ENCODE assay signal across 8 cellular contexts in the genomic region with DNA sequence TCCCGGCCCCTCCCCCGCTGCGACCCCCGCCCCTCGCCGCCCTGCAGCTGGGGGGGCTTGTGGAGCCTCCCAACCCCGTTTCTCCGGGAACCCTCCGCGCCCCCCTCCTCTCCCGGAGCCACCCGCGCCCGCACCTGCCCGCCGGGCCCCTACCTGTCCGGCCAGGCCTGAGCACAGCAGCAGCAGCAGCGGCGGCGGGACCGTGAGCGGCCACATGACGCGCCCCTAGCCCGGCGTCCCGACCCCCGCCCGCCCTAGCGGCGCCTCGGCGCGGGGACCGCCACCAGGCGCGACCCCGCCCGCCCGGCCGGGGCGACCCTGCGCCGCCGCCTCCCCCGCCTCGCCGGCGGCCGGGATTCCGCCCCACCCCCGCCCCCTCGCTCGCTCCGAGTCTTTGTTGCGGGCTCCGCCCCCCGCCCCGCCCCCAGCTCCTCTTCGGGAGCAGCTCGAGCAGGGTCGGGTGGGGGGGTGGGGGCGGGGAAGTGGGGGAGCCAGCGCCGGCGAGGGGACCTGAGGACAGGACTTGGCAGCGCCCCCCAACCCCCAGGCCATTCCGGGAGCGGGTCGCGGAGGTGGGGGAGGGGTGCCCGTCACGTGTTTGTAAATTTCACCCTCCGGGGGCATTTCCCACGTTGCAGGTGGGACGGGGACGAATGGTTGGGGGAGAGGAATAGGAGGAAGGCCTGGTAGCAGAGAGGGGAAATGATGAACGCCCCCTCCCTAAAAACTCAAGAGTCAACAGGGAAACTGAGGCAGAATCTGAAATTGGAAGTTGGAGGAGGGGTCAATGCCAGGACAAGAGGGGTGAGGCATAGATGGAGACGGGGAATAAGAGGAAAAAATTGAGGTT. TPM values are rescaled to one million over a fixed set of nuclear protein-coding genes. Genes with fewer than 3 reads are reported as not detected.
DNase-seq lines count a peak whose midpoint lies in the region; ATAC-seq lines count a peak whose summit lies in the region.

A gene (minus strand): TSS at position 365 of the 850 bp plus-strand sequence. CDS start 149 bp downstream, at position 216.

- H3K4me1 ChIP-seq in iPS-18a (ENCODE audit: control insufficient read depth, low read depth, low read length): peaks cover 8% of the 10 kb centered on the region

- H3K9me3 Mint-ChIP-seq in T-helper 2 cell treated with Interferon-gamma antibody and Interleukin-4, amounts not matched to agents 5 μg/mL and 100 μg/mL, for 36 hours: no peaks in the 10 kb centered on the region
- H3K9me3 Mint-ChIP-seq in activated T-cell treated with anti-CD3 and anti-CD28 coated beads, Interleukin-2, amount 50 U/mL, for 72 hours: no peaks in the 10 kb centered on the region
- H3K9me3 Mint-ChIP-seq in stimulated activated naive B cell treated with anti-CD40 and anti-IgM and Interleukin-4, amounts not matched to agents 10 μg/mL and 1 μg/mL and 100 μg/mL, for 72 hours: peaks cover 5 to 7% of the 10 kb centered on the region in 2 donors

- peak within 1 kb of the TSS; percentile 80 for H3K4me3 ChIP-seq in iPS-18a (ENCODE audit: low read length)

- peak within 1 kb of the TSS; percentile 62 for H3K9ac ChIP-seq in iPS-18a (ENCODE audit: low read length)

- H3K36me3 ChIP-seq in iPS-18a (ENCODE audit: control insufficient read depth, low read depth, low read length): no peaks in the 10 kb centered on the region

- H3K9me3 ChIP-seq in iPS-18a (ENCODE audit: control insufficient read depth, low read depth, low read length): no peaks in the 10 kb centered on the region

- H3K27me3 ChIP-seq in iPS-18a (ENCODE audit: control insufficient read depth, insufficient read depth, low read length): peaks cover 8% of the 10 kb centered on the region

- H3K36me3 Mint-ChIP-seq in T-helper 2 cell treated with Interferon-gamma antibody and Interleukin-4, amounts not matched to agents 5 μg/mL and 100 μg/mL, for 36 hours (ENCODE audit: low read depth): no peaks in the 10 kb centered on the region
- peaks cover 0 to 2% of the 10 kb centered on the region in 2 donors for H3K36me3 Mint-ChIP-seq in activated T-cell treated with anti-CD3 and anti-CD28 coated beads, Interleukin-2, amount 50 U/mL, for 72 hours (ENCODE audit: insufficient read depth in 2 of 2)
- H3K36me3 Mint-ChIP-seq in stimulated activated naive B cell treated with anti-CD40 and anti-IgM and Interleukin-4, amounts not matched to agents 10 μg/mL and 1 μg/mL and 100 μg/mL, for 72 hours: peaks cover 2 to 4% of the 10 kb centered on the region in 2 donors

- no peak for DNase-seq in T-helper 2 cell treated with Interferon-gamma antibody and Interleukin-4, amounts not matched to agents 5 μg/mL and 100 μg/mL, for 36 hours (ENCODE audit: low spot score)
- no peak for DNase-seq in T-helper 2 cell
- DNase-seq in activated T-cell treated with anti-CD3 and anti-CD28 coated beads, Interleukin-2, amount 50 U/mL, for 72 hours: no peak
- DNase-seq in stimulated activated naive B cell treated with anti-CD40 and anti-IgM and Interleukin-4, amounts not matched to agents 10 μg/mL and 1 μg/mL and 100 μg/mL, for 72 hours: no peak
- no peak for DNase-seq in NCI-H2029 (lab: John Stamatoyannopoulos, UW)

- H3K4me3 Mint-ChIP-seq in T-helper 2 cell treated with Interferon-gamma antibody and Interleukin-4, amounts not matched to agents 5 μg/mL and 100 μg/mL, for 36 hours: peak within 1 kb of the TSS; percentile 53
- H3K4me3 Mint-ChIP-seq in activated T-cell treated with anti-CD3 and anti-CD28 coated beads, Interleukin-2, amount 50 U/mL, for 72 hours: peak within 1 kb of the TSS; percentile 77 to 83
- peak within 1 kb of the TSS; percentile 44 to 80 for H3K4me3 Mint-ChIP-seq in stimulated activated naive B cell treated with anti-CD40 and anti-IgM and Interleukin-4, amounts not matched to agents 10 μg/mL and 1 μg/mL and 100 μg/mL, for 72 hours

- peaks cover 39% of the 10 kb centered on the region for H3K27me3 Mint-ChIP-seq in T-helper 2 cell treated with Interferon-gamma antibody and Interleukin-4, amounts not matched to agents 5 μg/mL and 100 μg/mL, for 36 hours (ENCODE audit: low read depth)
- peaks cover 72% of the 10 kb centered on the region for H3K27me3 Mint-ChIP-seq in activated T-cell treated with anti-CD3 and anti-CD28 coated beads, Interleukin-2, amount 50 U/mL, for 72 hours (ENCODE audit: low read depth)
- peaks cover 70 to 82% of the 10 kb centered on the region in 2 donors for H3K27me3 Mint-ChIP-seq in stimulated activated naive B cell treated with anti-CD40 and anti-IgM and Interleukin-4, amounts not matched to agents 10 μg/mL and 1 μg/mL and 100 μg/mL, for 72 hours

- ATAC-seq in activated T-cell treated with anti-CD3 and anti-CD28 coated beads, Interleukin-2, amount 50 U/mL, for 72 hours (replicated peaks in 1 of 2): no peak
- no peak for ATAC-seq in stimulated activated naive B cell treated with anti-CD40 and anti-IgM and Interleukin-4, amounts not matched to agents 10 μg/mL and 1 μg/mL and 100 μg/mL, for 72 hours (replicated peaks)
- ATAC-seq in GM21737 (IDR thresholded peaks at IDR 0.05; ENCODE audit: unreplicated experiment): no peak
- ATAC-seq in GM21825 (IDR thresholded peaks at IDR 0.05; ENCODE audit: unreplicated experiment): no peak

- no peak within 1 kb of the TSS for H3K27ac Mint-ChIP-seq in T-helper 2 cell treated with Interferon-gamma antibody and Interleukin-4, amounts not matched to agents 5 μg/mL and 100 μg/mL, for 36 hours
- no peak within 1 kb of the TSS for H3K27ac Mint-ChIP-seq in activated T-cell treated with anti-CD3 and anti-CD28 coated beads, Interleukin-2, amount 50 U/mL, for 72 hours
- H3K27ac Mint-ChIP-seq in stimulated activated naive B cell treated with anti-CD40 and anti-IgM and Interleukin-4, amounts not matched to agents 10 μg/mL and 1 μg/mL and 100 μg/mL, for 72 hours: peak within 1 kb of the TSS; percentile 84

- H3K4me1 Mint-ChIP-seq in T-helper 2 cell treated with Interferon-gamma antibody and Interleukin-4, amounts not matched to agents 5 μg/mL and 100 μg/mL, for 36 hours (ENCODE audit: low read depth): peaks cover 10% of the 10 kb centered on the region
- peaks cover 26% of the 10 kb centered on the region for H3K4me1 Mint-ChIP-seq in activated T-cell treated with anti-CD3 and anti-CD28 coated beads, Interleukin-2, amount 50 U/mL, for 72 hours (ENCODE audit: low read depth)
- H3K4me1 Mint-ChIP-seq in stimulated activated naive B cell treated with anti-CD40 and anti-IgM and Interleukin-4, amounts not matched to agents 10 μg/mL and 1 μg/mL and 100 μg/mL, for 72 hours: peaks cover 20 to 31% of the 10 kb centered on the region in 2 donors

- H3K27ac ChIP-seq in iPS-18a (ENCODE audit: low read length): peak within 1 kb of the TSS; percentile 51

RNA-seq across cellular contexts. Expression of the gene that starts here (rescaled TPM):
- 1 to 10 TPM; 1.1 to 1.2 TPM for total RNA-seq in activated T-cell treated with anti-CD3 and anti-CD28 coated beads, Interleukin-2, amount 50 U/mL, for 72 hours
